Comparison of ENCODE assay signal across 8 cellular contexts in genomic region chr17:82292251-82293154, GRCh38. TPM values are rescaled to one million over a fixed set of nuclear protein-coding genes. Genes with fewer than 3 reads are reported as not detected.
DNase-seq lines count a peak whose midpoint lies in the region; ATAC-seq, FAIRE-seq and TF ChIP-seq lines count a peak whose summit lies in the region.

No MANE protein-coding gene starts in this region.

- H3K9me3 ChIP-seq in MM.1S (replicated peaks; ENCODE audit: insufficient read depth, low read length) (no peaks in the 10 kb centered on the region), stomach (no peaks in the 10 kb centered on the region)

- H3K4me3 ChIP-seq in MM.1S (ENCODE audit: low read length) (peak overlapping the region; percentile 82), stomach (peak overlapping the region; percentile 73 to 92 (median 78))

- TF ChIP-seq EP300 in stomach (IDR thresholded peaks at IDR 0.05) = no peak

- no peaks in the 10 kb centered on the region for H4K20me1 ChIP-seq in MM.1S (ENCODE audit: insufficient read depth, low read length)

- H3K36me3 ChIP-seq in MM.1S (replicated peaks; ENCODE audit: insufficient read depth, low read length) (no peaks in the 10 kb centered on the region), stomach (no peaks in the 10 kb centered on the region)

- WGBS in stomach, 5 donors = 3 to 6% (median 4%) methylated on average over 42 to 86 of the region's 86 CpGs

- peak overlapping the region; percentile 89; the same call in 1 of the 2 replicates for H3K27ac ChIP-seq in MM.1S (ENCODE audit: low read length)
- H3K27ac ChIP-seq in foreskin keratinocyte = peak overlapping the region; percentile 98
- peak overlapping the region; percentile 98 to 99 (median 99) for H3K27ac ChIP-seq in stomach

- H3K4me1 Mint-ChIP-seq in neural crest cell = peaks cover 20% of the 10 kb centered on the region

- H3K9me3 Mint-ChIP-seq in neural crest cell = no peaks in the 10 kb centered on the region

- DNase-seq in HCEC 1CT (peak; percentile 99), MM.1S (peak; percentile 99), SHP77 treated with DMSO at 0.1 percent for 48 hours (lab: John Stamatoyannopoulos, UW) (peak; percentile 99), foreskin keratinocyte (peak; percentile 93 to 94), neural crest cell (ENCODE audit: low read depth, low spot score) (peak; percentile 86), stomach (peak; percentile 96)
- DNase-seq in activated gamma-delta T cell treated with anti-CD3 and anti-CD28 coated beads, Interleukin-2, amount 50 U/mL, for 16 hours (ENCODE audit: low read depth) = peak; percentile 87

- intact Hi-C loops in stomach (cut with DNase I; ENCODE audit: low total_unique reads) = no loop called here

- peak in 2 of 4 donors; percentile 73 to 93 for TF ChIP-seq POLR2A in stomach (IDR thresholded peaks at IDR 0.05)

- peak; percentile 87 for ATAC-seq in foreskin keratinocyte

- no peak overlapping the region for H3K27ac Mint-ChIP-seq in neural crest cell (ENCODE audit: unreplicated experiment)

- H3K27me3 Mint-ChIP-seq in neural crest cell (ENCODE audit: low read depth) = peaks cover 31% of the 10 kb centered on the region

- TF ChIP-seq CTCF in MM.1S (IDR thresholded peaks at IDR 0.05; ENCODE audit: low read length) (no peak), foreskin keratinocyte (conservative IDR thresholded peaks at IDR 0.05) (no peak), neural crest cell (conservative IDR thresholded peaks at IDR 0.05) (no peak), stomach (IDR thresholded peaks at IDR 0.05) (no peak)

- H3K27me3 ChIP-seq in MM.1S (replicated peaks; ENCODE audit: insufficient read depth, low read length) (no peaks in the 10 kb centered on the region), foreskin keratinocyte (no peaks in the 10 kb centered on the region), stomach (no peaks in the 10 kb centered on the region)

- H2AFZ ChIP-seq in MM.1S (ENCODE audit: low read length) = peak overlapping the region; percentile 72

- peak; percentile 94 for FAIRE-seq in G401.6 (lab: Jason Lieb, UNC)

- no peaks in the 10 kb centered on the region for H3K36me3 Mint-ChIP-seq in neural crest cell (ENCODE audit: low read depth)

- H3K4me1 ChIP-seq in MM.1S (ENCODE audit: low read length) (peaks cover 6% of the 10 kb centered on the region), foreskin keratinocyte (peaks cover 10% of the 10 kb centered on the region), stomach (peaks cover 50 to 89% (median 71%) of the 10 kb centered on the region in 4 donors)

- H3K9me2 ChIP-seq in MM.1S (replicated peaks; ENCODE audit: insufficient read depth, low read length) = no peaks in the 10 kb centered on the region

- H3F3A ChIP-seq in MM.1S (ENCODE audit: insufficient read depth, low read length) = peaks cover 30% of the 10 kb centered on the region

- no peaks in the 10 kb centered on the region for H3K79me2 ChIP-seq in MM.1S (ENCODE audit: low read length)

- H3K4me2 ChIP-seq in MM.1S (ENCODE audit: low read depth, low read length) = peak overlapping the region; percentile 90

- peak overlapping the region; percentile 88 for H3K4me3 Mint-ChIP-seq in neural crest cell

- peak overlapping the region; percentile 96 for H3K9ac ChIP-seq in MM.1S (ENCODE audit: low read length)

RNA-seq across cellular contexts. Expression of gene CSNK1D, which starts 19.0 kb away (rescaled TPM):
- total RNA-seq in foreskin keratinocyte = 57.7 and 62.8 TPM in 2 replicates
- 75.6 and 81.9 TPM in 2 replicates for polyA plus RNA-seq in foreskin keratinocyte
- total RNA-seq in neural crest cell = 163 and 165 TPM in 2 replicates
- total RNA-seq in stomach = 100 to 1,000 TPM in 4 of 5 donors, 10 to 100 TPM in 1; 58.0 to 180 (median 140) TPM
- 10 to 100 TPM; 55.9 to 66.7 (median 65.4) TPM for polyA plus RNA-seq in stomach

RNA-seq across cellular contexts. Expression of gene CD7, which starts 24.9 kb away (rescaled TPM):
- not detected in 2 replicates for total RNA-seq in foreskin keratinocyte
- not detected in 2 replicates for polyA plus RNA-seq in foreskin keratinocyte
- total RNA-seq in neural crest cell = not detected in 2 replicates
- total RNA-seq in stomach = 1 to 10 TPM in 2 of 5 donors, not detected in 3; 2.0 to 4.3 TPM
- 1 to 10 TPM; 2.1 to 8.6 (median 3.7) TPM for polyA plus RNA-seq in stomach

RNA-seq across cellular contexts. Expression of gene SECTM1, which starts 41.1 kb away (rescaled TPM):
- total RNA-seq in foreskin keratinocyte (5.0 and 6.6 TPM in 2 replicates), neural crest cell (not detected in 2 replicates), stomach (10 to 100 TPM in 2 of 5 donors, 1 to 10 TPM in 3; 1.8 to 48.8 (median 6.7) TPM)
- polyA plus RNA-seq in foreskin keratinocyte (8.2 and 9.5 TPM in 2 replicates), stomach (10 to 100 TPM in 2 of 3 donors, 1 to 10 TPM in 1; 9.3 to 23.1 (median 10.2) TPM)

Comparison
In these comparisons a context has a peak if more than half of its experiments do, and no peak if none do; other contexts are left out.
1. Peak in every context shown above with its lines: DNase-seq, ATAC-seq, H3K4me3 ChIP-seq and H3K27ac ChIP-seq.